Comparison of ENCODE assay signal across 22 cellular contexts in genomic region chr7:28169166-28169713, GRCh38. TPM values are rescaled to one million over a fixed set of nuclear protein-coding genes. Genes with fewer than 3 reads are reported as not detected.
DNase-seq lines count a peak whose midpoint lies in the region; ATAC-seq, FAIRE-seq and TF ChIP-seq lines count a peak whose summit lies in the region.
"Had no signal": no experiment of that assay in that cellular context is flagged by ENCODE, and none has a peak within 500 bp of the region (broad histone marks: within the 10 kb centered on the region; RNA-seq: fewer than 3 reads in every experiment).

No MANE protein-coding gene starts in this region.

- H3K4me3 Mint-ChIP-seq in stimulated activated naive B cell treated with anti-CD40 and anti-IgM and Interleukin-4, amounts not matched to agents 10 μg/mL and 1 μg/mL and 100 μg/mL, for 72 hours: peak overlapping the region in 1 of 2 donors; percentile 8
- H3K4me3 Mint-ChIP-seq: activated CD4-positive, alpha-beta T cell treated with anti-CD3 and anti-CD28 coated beads, Interleukin-2, amount 10 ng/mL, durations not matched to agents 24 days and 14 days; CD4-positive, alpha-beta memory T cell; naive thymus-derived CD8-positive, alpha-beta T cell had no signal

- peaks cover 48 to 74% of the 10 kb centered on the region in 2 donors for H3K4me1 Mint-ChIP-seq in stimulated activated naive B cell treated with anti-CD40 and anti-IgM and Interleukin-4, amounts not matched to agents 10 μg/mL and 1 μg/mL and 100 μg/mL, for 72 hours

- H3K4me3 ChIP-seq in OCI-LY3 (ENCODE audit: low read length) (no peak overlapping the region), fibroblast of villous mesenchyme (ENCODE audit: low read depth, low read length) (no peak overlapping the region), small intestine (ENCODE audit: low read depth in 1 of 2, low read length in 2 of 2) (no peak overlapping the region)
- H3K4me3 ChIP-seq: coronary artery, lung, SJSA1, tibial artery had no signal

- DNase-seq in NCI-H2171 treated with DMSO at 0.1 percent for 48 hours (lab: John Stamatoyannopoulos, UW) (peak; percentile 45), NCI-H2171 (lab: John Stamatoyannopoulos, UW) (no peak), fibroblast of villous mesenchyme (ENCODE audit: low read depth) (peak; percentile 62), small intestine (no peak), NCI-H187 treated with DMSO at 0.1 percent for 48 hours (lab: John Stamatoyannopoulos, UW) (no peak), kidney glomerular epithelial cell (lab: John Stamatoyannopoulos, UW) (no peak)
- DNase-seq in stimulated activated naive B cell treated with anti-CD40 and anti-IgM and Interleukin-4, amounts not matched to agents 10 μg/mL and 1 μg/mL and 100 μg/mL, for 72 hours: no peak
- DNase-seq: 8988T; activated CD4-positive, alpha-beta T cell treated with anti-CD3 and anti-CD28 coated beads, Interleukin-2, amount 10 ng/mL, durations not matched to agents 24 days and 14 days; activated naive CD4-positive, alpha-beta T cell treated with Interleukin-2 at 50 U/mL for 16 hours; CD4-positive, alpha-beta memory T cell; naive thymus-derived CD8-positive, alpha-beta T cell; NCI-H2029 treated with DMSO at 0.1 percent for 48 hours; NCI-H526; tibial artery had no signal

- H3K9ac ChIP-seq in OCI-LY3 (ENCODE audit: low read length): no peak overlapping the region

- no peaks in the 10 kb centered on the region for H3K9me3 Mint-ChIP-seq in stimulated activated naive B cell treated with anti-CD40 and anti-IgM and Interleukin-4, amounts not matched to agents 10 μg/mL and 1 μg/mL and 100 μg/mL, for 72 hours
- H3K9me3 Mint-ChIP-seq: activated CD4-positive, alpha-beta T cell treated with anti-CD3 and anti-CD28 coated beads, Interleukin-2, amount 10 ng/mL, durations not matched to agents 24 days and 14 days; CD4-positive, alpha-beta memory T cell; naive thymus-derived CD8-positive, alpha-beta T cell had no signal

- H3K36me3 ChIP-seq in OCI-LY3 (replicated peaks; ENCODE audit: low read depth, low read length) (no peaks in the 10 kb centered on the region), small intestine (ENCODE audit: control insufficient read depth in 2 of 2, insufficient read depth in 2 of 2, low read length in 2 of 2) (no peaks in the 10 kb centered on the region)
- H3K36me3 ChIP-seq: tibial artery had no signal

- peak overlapping the region; percentile 51; the same call in 1 of the 2 replicates for H3K27ac ChIP-seq in OCI-LY3 (ENCODE audit: low read length)
- no peak overlapping the region for H3K27ac ChIP-seq in small intestine (ENCODE audit: low read depth in 1 of 2, low read length in 1 of 2)
- H3K27ac ChIP-seq: coronary artery, SJSA1, tibial artery had no signal

- H3K4me1 ChIP-seq in OCI-LY3 (ENCODE audit: low read length): peaks cover 48% of the 10 kb centered on the region
- H3K4me1 ChIP-seq in small intestine (ENCODE audit: control insufficient read depth in 2 of 2, insufficient read depth in 1 of 2, low read depth in 1 of 2, low read length in 1 of 2): peaks cover 0 to 2% of the 10 kb centered on the region in 2 donors

- H3K79me2 ChIP-seq in OCI-LY3 (ENCODE audit: low read length): no peaks in the 10 kb centered on the region; the same call in 1 of the 2 replicates

- TF ChIP-seq CTCF in OCI-LY3 (IDR thresholded peaks at IDR 0.05; ENCODE audit: low read depth, low read length) (no peak), fibroblast of villous mesenchyme (IDR thresholded peaks at IDR 0.05; ENCODE audit: insufficient read depth, low read depth, low read length) (no peak)

- H2AFZ ChIP-seq in OCI-LY3 (ENCODE audit: low read depth, low read length): no peak overlapping the region

- peaks cover 7% of the 10 kb centered on the region; the same call in 1 of the 2 replicates for H4K20me1 ChIP-seq in OCI-LY3 (ENCODE audit: insufficient read depth, low read length)

- H3K36me3 Mint-ChIP-seq in stimulated activated naive B cell treated with anti-CD40 and anti-IgM and Interleukin-4, amounts not matched to agents 10 μg/mL and 1 μg/mL and 100 μg/mL, for 72 hours: peaks cover 2 to 15% of the 10 kb centered on the region in 2 donors
- H3K36me3 Mint-ChIP-seq: naive thymus-derived CD8-positive, alpha-beta T cell had no signal

- FAIRE-seq in small intestine (lab: Jason Lieb, UNC): no peak
- FAIRE-seq: endothelial cell of umbilical vein, GM19239 had no signal

- peak overlapping the region; percentile 65 for H3K27ac Mint-ChIP-seq in stimulated activated naive B cell treated with anti-CD40 and anti-IgM and Interleukin-4, amounts not matched to agents 10 μg/mL and 1 μg/mL and 100 μg/mL, for 72 hours
- H3K27ac Mint-ChIP-seq: activated CD4-positive, alpha-beta T cell treated with anti-CD3 and anti-CD28 coated beads, Interleukin-2, amount 10 ng/mL, durations not matched to agents 24 days and 14 days; progenitor cell of endocrine pancreas had no signal

- ATAC-seq in stimulated activated naive B cell treated with anti-CD40 and anti-IgM and Interleukin-4, amounts not matched to agents 10 μg/mL and 1 μg/mL and 100 μg/mL, for 72 hours (replicated peaks): no peak
- ATAC-seq: naive thymus-derived CD8-positive, alpha-beta T cell had no signal

- H3K27me3 ChIP-seq in OCI-LY3 (ENCODE audit: low read depth, low read length): no peaks in the 10 kb centered on the region
- H3K27me3 ChIP-seq in small intestine (ENCODE audit: control insufficient read depth in 2 of 2, insufficient read depth in 2 of 2, low read length in 2 of 2): no peaks in the 10 kb centered on the region
- H3K27me3 ChIP-seq: SJSA1, tibial artery had no signal

- H3K9me3 ChIP-seq in OCI-LY3 (ENCODE audit: insufficient read depth, low read length) (no peaks in the 10 kb centered on the region), small intestine (ENCODE audit: control insufficient read depth, low read depth) (no peaks in the 10 kb centered on the region)
- H3K9me3 ChIP-seq: SJSA1, tibial artery had no signal

- peak overlapping the region; percentile 49; the same call in 1 of the 2 replicates for H3K4me2 ChIP-seq in OCI-LY3 (ENCODE audit: low read length)

- no peaks in the 10 kb centered on the region for H3K27me3 Mint-ChIP-seq in stimulated activated naive B cell treated with anti-CD40 and anti-IgM and Interleukin-4, amounts not matched to agents 10 μg/mL and 1 μg/mL and 100 μg/mL, for 72 hours
- H3K27me3 Mint-ChIP-seq: activated CD4-positive, alpha-beta T cell treated with anti-CD3 and anti-CD28 coated beads, Interleukin-2, amount 10 ng/mL, durations not matched to agents 24 days and 14 days; CD4-positive, alpha-beta memory T cell; naive thymus-derived CD8-positive, alpha-beta T cell; progenitor cell of endocrine pancreas had no signal

- WGBS in small intestine, 3 donors: 61 to 67% (median 63%) methylated on average over 3 of the region's 3 CpGs

RNA-seq across cellular contexts. Expression of gene JAZF1, which starts 11.4 kb away (rescaled TPM):
- total RNA-seq in fibroblast of villous mesenchyme: 32.9 and 38.4 TPM in 2 replicates
- polyA plus RNA-seq in small intestine: 1 to 10 TPM in 2 of 3 donors, under 1 TPM in 1; 0.67 to 3.6 (median 3.5) TPM

Comparison
In these comparisons a context has a peak if more than half of its experiments do, and no peak if none do; other contexts are left out.
1. DNase-seq: peak in NCI-H2171 treated with DMSO at 0.1 percent for 48 hours (single experiment) and fibroblast of villous mesenchyme (single experiment); none in NCI-H2171 (single experiment), stimulated activated naive B cell treated with anti-CD40 and anti-IgM and Interleukin-4, amounts not matched to agents 10 μg/mL and 1 μg/mL and 100 μg/mL, for 72 hours (single experiment), small intestine (single experiment), NCI-H187 treated with DMSO at 0.1 percent for 48 hours (single experiment) and kidney glomerular epithelial cell (single experiment).